In genomic region chr4:7074423-7074822, GRCh38 we compare ENCODE assay signal across 26 cellular contexts. TPM values are rescaled to one million over a fixed set of nuclear protein-coding genes. Genes with fewer than 3 reads are reported as not detected.
DNase-seq lines count a peak whose midpoint lies in the region; ATAC-seq, FAIRE-seq and TF ChIP-seq lines count a peak whose summit lies in the region.
"Had no signal": no experiment of that assay in that cellular context is flagged by ENCODE, and none has a peak within 500 bp of the region (broad histone marks: within the 10 kb centered on the region; RNA-seq: fewer than 3 reads in every experiment).

No MANE protein-coding gene starts in this region.

- H3K9me2 ChIP-seq in SK-N-SH (no peaks in the 10 kb centered on the region), PC-9 (ENCODE audit: insufficient read depth) (no peaks in the 10 kb centered on the region)

- no peak overlapping the region for H4K91ac ChIP-seq in H1 (replicated peaks; ENCODE audit: insufficient read length, low read length)

- no peak overlapping the region for H3K4ac ChIP-seq in H1 (replicated peaks; ENCODE audit: insufficient read length, low read depth, low read length)

- no peaks in the 10 kb centered on the region for H3K79me2 ChIP-seq in SK-N-SH (ENCODE audit: insufficient read depth)
- H3K79me2 ChIP-seq in PC-9 (ENCODE audit: low read depth) = no peaks in the 10 kb centered on the region
- H3K79me2 ChIP-seq in H1 (ENCODE audit: control insufficient read depth in 1 of 2, insufficient read depth in 2 of 2, low read length in 2 of 2) = no peaks in the 10 kb centered on the region

- H3K4me2 ChIP-seq in SK-N-SH = no peak overlapping the region
- H3K4me2 ChIP-seq in PC-9 = peak overlapping the region; percentile 16; the same call in 1 of the 2 replicates
- H3K4me2 ChIP-seq in H1 (ENCODE audit: insufficient read depth in 1 of 2, low read depth in 2 of 2, low read length in 2 of 2) = no peak overlapping the region
- H3K4me2 ChIP-seq in skeletal muscle satellite cell (ENCODE audit: low read length) = peak overlapping the region; percentile 50
- H3K4me2 ChIP-seq: hepatocyte had no signal

- peak overlapping the region; percentile 17; the same call in 1 of the 2 replicates for H2AK5ac ChIP-seq in H1 (ENCODE audit: low read depth, low read length)

- no peaks in the 10 kb centered on the region for H3K79me1 ChIP-seq in H1 (ENCODE audit: low read depth, low read length)

- H3K9me3 ChIP-seq in SK-N-SH (no peaks in the 10 kb centered on the region), PC-9 (ENCODE audit: insufficient read depth, low read depth) (no peaks in the 10 kb centered on the region), H1 (ENCODE audit: insufficient read depth in 2 of 2, low read depth in 1 of 2, low read length in 1 of 2) (no peaks in the 10 kb centered on the region), skeletal muscle satellite cell (replicated peaks; ENCODE audit: low read length) (no peaks in the 10 kb centered on the region), testis (no peaks in the 10 kb centered on the region)
- H3K9me3 ChIP-seq: body of pancreas, pancreas, SJSA1 had no signal

- H3K23me2 ChIP-seq in H1 (ENCODE audit: low read depth, low read length) = no peaks in the 10 kb centered on the region

- no peak overlapping the region for H4K5ac ChIP-seq in H1 (ENCODE audit: insufficient read length, low read depth, low read length)

- H2BK20ac ChIP-seq in H1 (ENCODE audit: low read length) = no peak overlapping the region

- no TSS peak for BruUV-seq in PC-9 (replicated peaks; lab: Mats Ljungman, UMichigan)

- H2BK5ac ChIP-seq in H1 (ENCODE audit: low read depth, low read length) = no peak overlapping the region

- no peak for TF ChIP-seq POLR2A in H1 (IDR thresholded peaks at IDR 0.05; ENCODE audit: control extremely low read depth in 1 of 2, low read depth in 2 of 2, low read length in 2 of 2)
- TF ChIP-seq POLR2A in testis (IDR thresholded peaks at IDR 0.05) = no peak

- no peak overlapping the region for H3K27ac ChIP-seq in SK-N-SH (ENCODE audit: low read depth in 2 of 2, low read length in 1 of 2)
- H3K27ac ChIP-seq in PC-9 = no peak overlapping the region
- H3K27ac ChIP-seq in H1 (ENCODE audit: low read depth, low read length) = no peak overlapping the region
- H3K27ac ChIP-seq in testis = no peak overlapping the region
- H3K27ac ChIP-seq: 22Rv1, body of pancreas, C4-2B, hepatocyte, pancreas, SJSA1 had no signal

- H3K4me3 ChIP-seq in SK-N-SH (ENCODE audit: low read depth in 2 of 2, low read length in 1 of 2) (no peak overlapping the region), PC-9 (no peak overlapping the region), H1 (ENCODE audit: extremely low read depth in 1 of 4, insufficient read depth in 2 of 4, low read depth in 3 of 4, low read length in 4 of 4) (no peak overlapping the region), skeletal muscle satellite cell (ENCODE audit: low read length) (peak overlapping the region; percentile 26), testis (no peak overlapping the region)
- H3K4me3 ChIP-seq: body of pancreas, hepatocyte, lung, pancreas, SJSA1 had no signal

- no peaks in the 10 kb centered on the region for H3K27me3 ChIP-seq in SK-N-SH (ENCODE audit: insufficient read depth)
- H3K27me3 ChIP-seq in PC-9 (ENCODE audit: insufficient read depth, low read depth) = no peaks in the 10 kb centered on the region
- H3K27me3 ChIP-seq in H1 (replicated peaks in 1 of 4; ENCODE audit: control insufficient read depth in 3 of 4, extremely low read depth in 1 of 4, insufficient read depth in 3 of 4, low read length in 3 of 4) = peaks cover 0 to 6% (median 3%) of the 10 kb centered on the region in 4 experiments; a peak in 5 of 7 replicates
- H3K27me3 ChIP-seq in skeletal muscle satellite cell (ENCODE audit: control insufficient read depth, insufficient read depth, low read length) = peaks cover 6% of the 10 kb centered on the region
- H3K27me3 ChIP-seq in testis = no peaks in the 10 kb centered on the region
- H3K27me3 ChIP-seq: body of pancreas, hepatocyte, pancreas, SJSA1 had no signal

- H2BK15ac ChIP-seq in H1 (ENCODE audit: low read length) = no peak overlapping the region

- H3K56ac ChIP-seq in H1 (replicated peaks; ENCODE audit: insufficient read length, low read depth, low read length) = no peak overlapping the region

- H4K20me1 ChIP-seq in SK-N-SH (ENCODE audit: insufficient read depth) (no peaks in the 10 kb centered on the region), PC-9 (ENCODE audit: insufficient read depth) (no peaks in the 10 kb centered on the region), H1 (replicated peaks in 1 of 2; ENCODE audit: control insufficient read depth in 1 of 2, insufficient read depth in 2 of 2, low read length in 2 of 2) (no peaks in the 10 kb centered on the region)

- POLR2A ChIA-PET in SK-N-SH (lab: Yijun Ruan, JAX) = no interaction called here
- POLR2A ChIA-PET in PC-9 (lab: Charles Lee; ENCODE audit: unreplicated experiment) = interaction anchor here (0.6 kb wide), 1 partner anchor 194 kb away, joined by 4 read pairs; no protein-coding TSS in a partner anchor
- POLR2A ChIA-PET in H1 (lab: Charles Lee; ENCODE audit: partially characterized antibody) = no interaction called here

- ATAC-seq in SK-N-SH treated with all-trans-retinoic acid at 6 μM for 48 hours = peak; percentile 30
- no peak for ATAC-seq in GM21423 (IDR thresholded peaks at IDR 0.05; ENCODE audit: unreplicated experiment)
- ATAC-seq: body of pancreas, HCT116, pancreas had no signal

- intact Hi-C loops in PC-9 (cut with micrococcal nuclease; ENCODE audit: unreplicated experiment) = no loop called here
- intact Hi-C loops in testis (cut with DNase I; ENCODE audit: low total_unique reads) = no loop called here

- no peak overlapping the region for H2AFZ ChIP-seq in SK-N-SH (ENCODE audit: low read depth)
- H2AFZ ChIP-seq in PC-9 = no peak overlapping the region
- H2AFZ ChIP-seq in H1 (ENCODE audit: low read length) = no peak overlapping the region
- H2AFZ ChIP-seq: hepatocyte had no signal

- DNase-seq in SK-N-SH = no peak
- DNase-seq in PC-9 = peak; percentile 69 to 79
- no peak for DNase-seq in H1 (ENCODE audit: low read depth in 1 of 2, low spot score in 2 of 2)
- no peak for DNase-seq in testis
- DNase-seq in NCI-H146 treated with DMSO at 0.1 percent for 48 hours (lab: John Stamatoyannopoulos, UW; ENCODE audit: unreplicated experiment) = no peak
- DNase-seq: activated CD4-positive, CD25-positive, alpha-beta regulatory T cell; activated T-cell treated with anti-CD3 and anti-CD28 coated beads, Interleukin-2, amount 50 U/mL, for 48 hours; body of pancreas; cortex of kidney; DMS 273 treated with DMSO at 0.1 percent for 48 hours; NCI-H2107; NCI-H526 treated with DMSO at 0.1 percent for 48 hours; pancreas; stimulated activated CD4-positive, alpha-beta T cell treated with anti-CD3 and anti-CD28 coated beads, Interleukin-4, amount 100 ng/mL, for 1 hour had no signal

- no peak overlapping the region for H4K8ac ChIP-seq in H1 (ENCODE audit: extremely low read depth, insufficient read depth, low read length)

- TF ChIP-seq CTCF in SK-N-SH (IDR thresholded peaks at IDR 0.05) (no peak), PC-9 (conservative IDR thresholded peaks at IDR 0.05) (no peak), H1 (IDR thresholded peaks at IDR 0.05; ENCODE audit: control extremely low read depth in 1 of 3, insufficient read depth in 1 of 3, low read depth in 1 of 3, low read length in 3 of 3) (no peak), testis (IDR thresholded peaks at IDR 0.05) (no peak)

- WGBS in SK-N-SH (ENCODE audit: low lambda C conversion rate) = 65% methylated on average over 7 of the region's 10 CpGs
- WGBS in H1 (ENCODE audit: extremely low coverage in 1 of 2, insufficient coverage in 1 of 2, insufficient read length in 1 of 2, insufficient replicate concordance in 2 of 2, low coverage in 1 of 2, low lambda C conversion rate in 2 of 2, missing lambda C conversion rate in 1 of 2), 2 experiments = 91% methylated on average over 8 of the region's 10 CpGs; no CpG with 5 or more reads in 1 of the 2 experiments
- 91 to 94% methylated on average over 9 to 10 of the region's 10 CpGs for whole genome bisulfite sequencing in testis, 2 donors

- H3F3A ChIP-seq in SK-N-SH (replicated peaks; ENCODE audit: insufficient read depth) = no peaks in the 10 kb centered on the region
- no peaks in the 10 kb centered on the region for H3F3A ChIP-seq in PC-9 (ENCODE audit: insufficient read depth, low read depth)

- H3K4me1 ChIP-seq in SK-N-SH (ENCODE audit: control insufficient read depth in 1 of 2, insufficient read depth in 2 of 2, low read depth in 1 of 2, low read length in 1 of 2) (peaks cover 0 to 6% of the 10 kb centered on the region in 2 experiments; a peak in 1 of 4 replicates), PC-9 (replicated peaks; ENCODE audit: insufficient read depth) (peaks cover 12% of the 10 kb centered on the region; the same call in 1 of the 2 replicates), H1 (replicated peaks in 1 of 4; ENCODE audit: control insufficient read depth in 3 of 4, insufficient read depth in 4 of 4, low read length in 3 of 4) (peaks cover 0 to 2% (median 0%) of the 10 kb centered on the region in 4 experiments; a peak in 1 of 7 replicates), skeletal muscle satellite cell (ENCODE audit: control insufficient read depth, insufficient read depth, low read length) (peaks cover 27% of the 10 kb centered on the region), testis (peaks cover 5% of the 10 kb centered on the region)
- H3K4me1 ChIP-seq: body of pancreas, pancreas, SJSA1 had no signal

- no peak overlapping the region for H3K23ac ChIP-seq in H1 (ENCODE audit: insufficient read length)

- H3K9ac ChIP-seq in SK-N-SH (no peak overlapping the region), H1 (replicated peaks in 1 of 4; ENCODE audit: extremely low read depth in 1 of 4, low read depth in 3 of 4, low read length in 3 of 4) (no peak overlapping the region), skeletal muscle satellite cell (ENCODE audit: low read depth, low read length) (peak overlapping the region; percentile 58)

- H3K18ac ChIP-seq in H1 (ENCODE audit: extremely low read depth, low read length) = no peak overlapping the region

- CTCF ChIA-PET in SK-N-SH (lab: Yijun Ruan, JAX) = no interaction called here
- CTCF ChIA-PET in PC-9 (lab: Charles Lee) = interaction anchor here (0.6 kb wide), 1 partner anchor 815 kb away, joined by 16 read pairs; no protein-coding TSS in a partner anchor
- CTCF ChIA-PET in H1 (lab: Charles Lee; ENCODE audit: partially characterized antibody) = interaction anchor here (1.3 kb wide), 1 partner anchor 419 kb away, joined by 3 read pairs; no protein-coding TSS in a partner anchor

- FAIRE-seq in H1 (lab: Jason Lieb, UNC) = no peak
- FAIRE-seq: GM12892, keratinocyte, pancreas, small intestine had no signal

- no peak overlapping the region for H3K14ac ChIP-seq in H1 (ENCODE audit: insufficient read length)

- no peaks in the 10 kb centered on the region for H3K36me3 ChIP-seq in SK-N-SH (replicated peaks in 1 of 2; ENCODE audit: control insufficient read depth in 1 of 2, insufficient read depth in 2 of 2, low read length in 1 of 2)
- H3K36me3 ChIP-seq in PC-9 (ENCODE audit: low read depth) = no peaks in the 10 kb centered on the region
- H3K36me3 ChIP-seq in H1 (ENCODE audit: control insufficient read depth in 2 of 4, insufficient read depth in 4 of 4, low read length in 3 of 4) = no peaks in the 10 kb centered on the region
- no peaks in the 10 kb centered on the region for H3K36me3 ChIP-seq in skeletal muscle satellite cell (ENCODE audit: insufficient read depth, low read length)
- H3K36me3 ChIP-seq in testis (ENCODE audit: low read depth, missing control alignments) = no peaks in the 10 kb centered on the region
- H3K36me3 ChIP-seq: pancreas, SJSA1 had no signal

- TF ChIP-seq RAD21 in SK-N-SH (IDR thresholded peaks at IDR 0.05; ENCODE audit: low read length) = no peak
- no peak for TF ChIP-seq RAD21 in H1 (IDR thresholded peaks at IDR 0.05 in 1 of 2, conservative IDR thresholded peaks at IDR 0.05 in 1 of 2; ENCODE audit: low read depth in 2 of 2, low read length in 2 of 2)

- H2BK12ac ChIP-seq in H1 (ENCODE audit: low read depth, low read length) = no peak overlapping the region

- no peak for TF ChIP-seq EP300 in SK-N-SH (IDR thresholded peaks at IDR 0.05; ENCODE audit: borderline replicate concordance in 1 of 2, low read depth in 1 of 2, low read length in 1 of 2)
- TF ChIP-seq EP300 in H1 (IDR thresholded peaks at IDR 0.05; ENCODE audit: borderline replicate concordance in 1 of 2, low read depth in 2 of 2, low read length in 2 of 2) = no peak

- H2BK120ac ChIP-seq in H1 (replicated peaks; ENCODE audit: low read depth, low read length) = no peak overlapping the region

RNA-seq across cellular contexts. Expression of gene GRPEL1, which starts 6.6 kb away (rescaled TPM):
- 29.8 and 32.8 TPM in 2 replicates for polyA plus RNA-seq in SK-N-SH (2012; rRNA removed)
- 40.0 and 49.0 TPM in 2 replicates for polyA plus RNA-seq in SK-N-SH (2012; cell fraction: cytosol; rRNA removed)
- 13.1 and 20.5 TPM in 2 replicates for polyA plus RNA-seq in SK-N-SH (2012; cell fraction: nucleus; rRNA removed)
- 49.3 and 49.9 TPM in 2 replicates for total RNA-seq in PC-9 (2021)
- 39.9 and 43.0 TPM in 2 replicates for total RNA-seq in H1 (2021; fragmentation: NEBNext Ultra II Directional; extraction: Animal tissue kit (Norgen Biotek cat#: 25700))
- 10.5 and 13.5 TPM in 2 replicates for polyA plus RNA-seq in H1 (2011; rRNA removed)
- 20.7 TPM for polyA plus RNA-seq in H1 (2011; cell fraction: cytosol; rRNA removed)
- polyA plus RNA-seq in H1 (2011; cell fraction: nucleus; rRNA removed) = 6.1 TPM
- 34.0 to 43.0 TPM (median 35.5 TPM) in 4 replicates for polyA plus RNA-seq in H1 (2012, experiment 1 of 2)
- 12.5 TPM for polyA plus RNA-seq in H1 (2012, experiment 2 of 2)
- polyA plus RNA-seq in H1 (2013, experiment 1 of 2) = 18.9 TPM
- polyA plus RNA-seq in H1 (2013, experiment 2 of 2) = 19.9 TPM
- 12.4 TPM in 2 replicates for polyA minus RNA-seq in H1 (2011; rRNA and poly(A)+ RNA removed)
- polyA minus RNA-seq in H1 (2011; cell fraction: cytosol; rRNA and poly(A)+ RNA removed) = 7.8 TPM
- polyA minus RNA-seq in H1 (2011; cell fraction: nucleus; rRNA and poly(A)+ RNA removed) = 11.3 TPM
- total RNA-seq in skeletal muscle satellite cell (2012; rRNA removed) = 40.8 and 44.3 TPM in 2 replicates
- total RNA-seq in testis = 10 to 100 TPM; 40.8 to 58.5 TPM
- 88.6 TPM for polyA plus RNA-seq in testis (ENCODE audit: insufficient read depth, low read depth, low replicate concordance)

RNA-seq across cellular contexts. Expression of gene TADA2B, which starts 31.3 kb away (rescaled TPM):
- polyA plus RNA-seq in SK-N-SH (2012; rRNA removed) (6.0 and 8.0 TPM in 2 replicates), H1 (2011; rRNA removed) (5.7 and 6.5 TPM in 2 replicates), testis (ENCODE audit: insufficient read depth, low read depth, low replicate concordance) (34.5 TPM)
- 7.2 and 8.0 TPM in 2 replicates for polyA plus RNA-seq in SK-N-SH (2012; cell fraction: cytosol; rRNA removed)
- 6.0 and 7.2 TPM in 2 replicates for polyA plus RNA-seq in SK-N-SH (2012; cell fraction: nucleus; rRNA removed)
- total RNA-seq in PC-9 (2021) (9.5 and 9.6 TPM in 2 replicates), testis (10 to 100 TPM; 42.2 to 47.6 TPM)
- total RNA-seq in H1 (2021; fragmentation: NEBNext Ultra II Directional; extraction: Animal tissue kit (Norgen Biotek cat#: 25700)) = 12.1 and 12.3 TPM in 2 replicates
- polyA plus RNA-seq in H1 (2011; cell fraction: cytosol; rRNA removed) = 5.1 TPM
- polyA plus RNA-seq in H1 (2011; cell fraction: nucleus; rRNA removed) = 8.2 TPM
- 7.6 to 10.1 TPM (median 8.7 TPM) in 4 replicates for polyA plus RNA-seq in H1 (2012, experiment 1 of 2)
- polyA plus RNA-seq in H1 (2012, experiment 2 of 2) = 5.6 TPM
- 6.1 TPM for polyA plus RNA-seq in H1 (2013, experiment 1 of 2)
- 6.0 TPM for polyA plus RNA-seq in H1 (2013, experiment 2 of 2)
- 3.7 and 5.2 TPM in 2 replicates for polyA minus RNA-seq in H1 (2011; rRNA and poly(A)+ RNA removed)
- polyA minus RNA-seq in H1 (2011; cell fraction: cytosol; rRNA and poly(A)+ RNA removed) = 4.4 TPM
- 5.3 TPM for polyA minus RNA-seq in H1 (2011; cell fraction: nucleus; rRNA and poly(A)+ RNA removed)
- total RNA-seq in skeletal muscle satellite cell (2012; rRNA removed) = 9.9 and 10.5 TPM in 2 replicates

Comparison
In these comparisons a context has a peak if more than half of its experiments do, and no peak if none do; other contexts are left out.
1. DNase-seq: peak in PC-9 (2 of 2); none in SK-N-SH (single experiment), H1 (0 of 2), testis (single experiment) and NCI-H146 treated with DMSO at 0.1 percent for 48 hours (single experiment).
2. H3K4me2 ChIP-seq: peak in PC-9 (single experiment) and skeletal muscle satellite cell (single experiment); none in SK-N-SH (single experiment) and H1 (0 of 2).